Comparison of ENCODE assay signal across 1 cellular context in genomic region chr3:11391930-11392688, GRCh38.
TF ChIP-seq lines count a peak whose summit lies in the region.

No MANE protein-coding gene starts in this region.

TF ChIP-seq in K562, 482 proteins besides CTCF, POLR2A, EP300 and RAD21 (continued from another document):
- TF ChIP-seq ZHX1 (conservative IDR thresholded peaks at IDR 0.05; ENCODE audit: low read length): no peak
- TF ChIP-seq RBM15 (IDR thresholded peaks at IDR 0.05; ENCODE audit: insufficient read depth, low read length): no peak
- TF ChIP-seq ZNF134 (CRISPR knock-in tag; conservative IDR thresholded peaks at IDR 0.05): no peak
- no peak for TF ChIP-seq CREB5 (CRISPR knock-in tag; IDR thresholded peaks at IDR 0.05)
